In the genomic region with DNA sequence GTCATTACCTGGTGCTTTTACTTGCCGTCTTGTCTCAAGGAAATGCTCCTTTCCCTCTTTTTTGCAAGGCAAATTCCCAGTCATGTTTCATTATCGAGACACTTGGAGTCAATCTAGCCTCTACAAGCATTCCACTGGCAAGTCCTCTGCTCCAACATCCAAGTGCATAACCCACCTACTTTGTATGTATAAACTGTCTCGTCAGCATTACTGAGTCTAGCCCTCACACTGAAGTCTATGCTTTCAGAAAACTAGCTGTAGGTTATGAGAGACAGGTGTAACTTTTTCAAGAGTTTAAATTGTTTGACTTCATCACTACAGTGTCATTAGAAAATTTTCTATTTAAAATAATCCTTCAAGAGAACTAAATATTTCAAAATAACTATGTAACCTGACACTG, we compare ENCODE assay signal across 24 cellular contexts.
A peak's percentile ranks its signal among the peaks of the same experiment; 100 is the strongest.
DNase-seq lines count a peak whose midpoint lies in the region; ATAC-seq and TF ChIP-seq lines count a peak whose summit lies in the region.
"Had no signal": no experiment of that assay in that cellular context is flagged by ENCODE, and none has a peak within 500 bp of the region (broad histone marks: within the 10 kb centered on the region; RNA-seq: fewer than 3 reads in every experiment).

No MANE protein-coding gene starts in this region.

- ATAC-seq in GM21619 (IDR thresholded peaks at IDR 0.05; ENCODE audit: unreplicated experiment) = no peak

- no peak for TF ChIP-seq CTCF in GM13977 (IDR thresholded peaks at IDR 0.05; ENCODE audit: extremely low read depth, insufficient read depth, missing control alignments)

- in situ Hi-C loops in GM13977 (cut with MboI; ENCODE audit: low pct_unique_long_range_greater_than_20kb, low sequenced_read_pairs, unreplicated experiment) = no loop called here

- no peak overlapping the region for H3K9ac ChIP-seq in adipocyte (ENCODE audit: low read length)
- H3K9ac ChIP-seq: KMS-11 had no signal

- H3K27me3 ChIP-seq in adipocyte (replicated peaks; ENCODE audit: control insufficient read depth, insufficient read depth, low read length) = no peaks in the 10 kb centered on the region
- H3K27me3 ChIP-seq: BE2C, SJSA1 had no signal

- peaks cover 8% of the 10 kb centered on the region for H3K36me3 ChIP-seq in adipocyte (ENCODE audit: control insufficient read depth, insufficient read depth, low read length, severe bottlenecking)
- H3K36me3 ChIP-seq: BE2C, SJSA1 had no signal

- no peaks in the 10 kb centered on the region for H3K9me3 ChIP-seq in adipocyte (ENCODE audit: control insufficient read depth, low read length)
- H3K9me3 ChIP-seq: BE2C, SJSA1 had no signal

- no peaks in the 10 kb centered on the region for H3K4me1 ChIP-seq in adipocyte (ENCODE audit: control insufficient read depth, insufficient read depth, low read length)
- H3K4me1 ChIP-seq: SJSA1 had no signal

- DNase-seq in NCI-H526 (lab: John Stamatoyannopoulos, UW) = peak; percentile 100
- peak; percentile 8 for DNase-seq in adipocyte (ENCODE audit: low read depth)
- peak; percentile 1 for DNase-seq in iPS DF 19.7 (ENCODE audit: low read depth, low spot score)
- no peak for DNase-seq in NCI-H1694 (lab: John Stamatoyannopoulos, UW)
- DNase-seq in GM13977 (ENCODE audit: low spot score) = no peak
- no peak for DNase-seq in 8988T
- DNase-seq: ACHN; BE2C; Calu3; CD8-positive, alpha-beta memory T cell; DMS79 treated with DMSO at 0.1 percent for 48 hours; GF-D8; H7; NCI-H1048; NCI-H1417 treated with DMSO at 0.1 percent for 48 hours; NCI-H187; NCI-H2081 treated with DMSO at 0.1 percent for 48 hours; NCI-H446; NCI-H69; Right ventricle myocardium superior; RPMI8226 had no signal

- H3K4me3 ChIP-seq in adipocyte (ENCODE audit: low read length) = no peak overlapping the region
- H3K4me3 ChIP-seq: SJSA1 had no signal

Comparison
In these comparisons a context has a peak if more than half of its experiments do, and no peak if none do; other contexts are left out.
1. DNase-seq: peak in NCI-H526 (2 of 2), adipocyte (single experiment) and iPS DF 19.7 (single experiment); none in NCI-H1694 (single experiment), GM13977 (single experiment) and 8988T (single experiment).